In the genomic region with DNA sequence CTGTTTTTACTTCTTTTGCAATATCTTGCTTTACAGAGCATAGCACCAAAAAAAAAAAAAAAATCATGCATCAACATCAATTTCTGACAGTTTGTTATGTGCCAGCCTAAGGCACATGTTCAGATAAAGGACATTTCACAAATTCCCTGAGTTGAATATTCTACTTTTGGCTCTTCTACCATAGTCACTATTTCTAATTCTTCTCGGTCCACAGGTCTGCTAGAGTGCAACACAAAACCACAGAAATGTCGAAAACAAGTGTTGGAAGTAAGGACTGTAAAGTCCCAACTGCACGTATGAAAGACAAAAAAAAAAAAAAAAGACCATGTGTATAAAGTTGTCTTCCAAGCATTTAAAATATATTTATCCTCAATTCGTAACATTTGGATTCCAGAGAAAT, we compare ENCODE assay signal across 31 cellular contexts.
"Had no signal": no experiment of that assay in that cellular context is flagged by ENCODE, and none has a peak within 500 bp of the region (broad histone marks: within the 10 kb centered on the region; RNA-seq: fewer than 3 reads in every experiment).

No MANE protein-coding gene starts in this region.

- H3K36me3 ChIP-seq: esophagus squamous epithelium, left ventricle myocardium inferior, stomach, thyroid gland, upper lobe of left lung, vagina had no signal

- H3K4me2 ChIP-seq: smooth muscle cell had no signal

- FAIRE-seq: colon, endometrium, islet of Langerhans had no signal

- H3K4me3 ChIP-seq: esophagus squamous epithelium, left ventricle myocardium inferior, lung, smooth muscle cell, stomach, thyroid gland, upper lobe of left lung, vagina had no signal

- H3K27me3 ChIP-seq: esophagus squamous epithelium, stomach, thyroid gland, upper lobe of left lung, vagina had no signal

- H3K9me3 ChIP-seq: esophagus squamous epithelium, left ventricle myocardium inferior, stomach, thyroid gland, upper lobe of left lung, vagina had no signal

- H3K4me1 ChIP-seq: esophagus squamous epithelium, left ventricle myocardium inferior, stomach, thyroid gland, vagina had no signal

- DNase-seq: activated CD4-positive, alpha-beta T cell treated with anti-CD3 and anti-CD28 coated beads for 4 hours; activated CD4-positive, alpha-beta T cell treated with anti-CD3 and anti-CD28 coated beads, Interleukin-2, amount 50 U/mL, for 48 hours; activated CD8-positive, alpha-beta memory T cell treated with anti-CD3 and anti-CD28 coated beads for 24 hours; activated effector memory CD4-positive, alpha-beta T cell treated with Interleukin-2 at 50 U/mL for 16 hours; activated naive CD4-positive, alpha-beta T cell treated with Interleukin-2 at 50 U/mL for 16 hours; amniotic stem cell; central memory CD4-positive, alpha-beta T cell; effector CD8-positive, alpha-beta T cell; esophagus squamous epithelium; foreskin fibroblast; left ventricle myocardium inferior; mesendoderm; retina; stimulated activated CD4-positive, alpha-beta T cell treated with anti-CD3 and anti-CD28 coated beads, Interleukin-1b, Interleukin-23, amount 100 ng/mL, for 48 hours; stimulated activated CD4-positive, alpha-beta T cell treated with anti-CD3 and anti-CD28 coated beads, Interleukin-4, amount 100 ng/mL, for 4 hours; stimulated activated CD8-positive, alpha-beta memory T cell treated with anti-CD3 and anti-CD28 coated beads, Interleukin-4, amount 100 ng/mL, for 48 hours; stomach; thyroid gland; upper lobe of left lung had no signal

- H3K4me3 Mint-ChIP-seq: activated naive CD8-positive, alpha-beta T cell; natural killer cell treated with Interleukin-12 subunit alpha and Interleukin-12 subunit beta and Interleukin-15 and Interleukin-18, amount 100 ng/mL, for 72 hours; stimulated activated memory B cell treated with anti-CD40 and anti-IgM and Interleukin-4, amounts not matched to agents 10 μg/mL and 1 μg/mL and 100 μg/mL, for 72 hours had no signal

- H3K36me3 Mint-ChIP-seq: activated naive CD8-positive, alpha-beta T cell; natural killer cell treated with Interleukin-12 subunit alpha and Interleukin-12 subunit beta and Interleukin-15 and Interleukin-18, amount 100 ng/mL, for 72 hours; stimulated activated memory B cell treated with anti-CD40 and anti-IgM and Interleukin-4, amounts not matched to agents 10 μg/mL and 1 μg/mL and 100 μg/mL, for 72 hours had no signal

- H3K27ac Mint-ChIP-seq: activated naive CD8-positive, alpha-beta T cell; natural killer cell treated with Interleukin-12 subunit alpha and Interleukin-12 subunit beta and Interleukin-15 and Interleukin-18, amount 100 ng/mL, for 72 hours; stimulated activated memory B cell treated with anti-CD40 and anti-IgM and Interleukin-4, amounts not matched to agents 10 μg/mL and 1 μg/mL and 100 μg/mL, for 72 hours had no signal

- H3K4me1 Mint-ChIP-seq: stimulated activated memory B cell treated with anti-CD40 and anti-IgM and Interleukin-4, amounts not matched to agents 10 μg/mL and 1 μg/mL and 100 μg/mL, for 72 hours had no signal

- ATAC-seq: natural killer cell treated with Interleukin-12 subunit alpha and Interleukin-12 subunit beta and Interleukin-15 and Interleukin-18, amount 100 ng/mL, for 72 hours; sciatic nerve; stimulated activated memory B cell treated with anti-CD40 and anti-IgM and Interleukin-4, amounts not matched to agents 10 μg/mL and 1 μg/mL and 100 μg/mL, for 72 hours had no signal

- H3K27me3 Mint-ChIP-seq: activated naive CD8-positive, alpha-beta T cell; natural killer cell treated with Interleukin-12 subunit alpha and Interleukin-12 subunit beta and Interleukin-15 and Interleukin-18, amount 100 ng/mL, for 72 hours; stimulated activated memory B cell treated with anti-CD40 and anti-IgM and Interleukin-4, amounts not matched to agents 10 μg/mL and 1 μg/mL and 100 μg/mL, for 72 hours had no signal

- H3K27ac ChIP-seq: epithelial cell of prostate, esophagus squamous epithelium, left ventricle myocardium inferior, stomach, thyroid gland, upper lobe of left lung, vagina, VCaP had no signal
